In the genomic region with DNA sequence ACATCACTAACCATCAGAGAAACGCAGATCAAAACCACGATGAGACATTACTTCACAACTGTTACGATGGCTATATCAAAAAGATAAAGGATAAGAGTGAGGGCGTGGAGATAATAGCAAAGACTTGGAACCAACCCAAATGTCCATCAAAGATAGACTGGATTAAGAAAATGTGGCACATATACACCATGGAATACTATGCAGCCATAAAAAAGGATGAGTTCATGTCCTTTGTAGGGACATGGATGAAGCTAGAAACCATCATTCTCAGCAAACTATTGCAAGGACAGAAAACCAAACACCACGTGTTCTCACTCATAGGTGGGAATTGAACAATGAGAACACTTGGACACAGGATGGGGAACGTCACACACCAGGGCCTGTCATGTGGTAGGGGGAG, we compare ENCODE assay signal across 20 cellular contexts. TPM values are rescaled to one million over a fixed set of nuclear protein-coding genes. Genes with fewer than 3 reads are reported as not detected.
"Had no signal": no experiment of that assay in that cellular context is flagged by ENCODE, and none has a peak within 500 bp of the region (broad histone marks: within the 10 kb centered on the region; RNA-seq: fewer than 3 reads in every experiment).

No MANE protein-coding gene starts in this region.

RNA-seq across cellular contexts. Expression of a gene that starts 8.8 kb away (rescaled TPM):
- total RNA-seq: activated naive CD4-positive, alpha-beta T cell treated with anti-CD3 and anti-CD28 coated beads for 36 hours; activated naive CD4-positive, alpha-beta T cell treated with anti-CD3 and anti-CD28 coated beads, Interleukin-2, amount 50 U/mL, for 72 hours; activated naive CD8-positive, alpha-beta T cell treated with anti-CD3 and anti-CD28 coated beads for 36 hours; activated naive CD8-positive, alpha-beta T cell treated with anti-CD3 and anti-CD28 coated beads, Interleukin-2, amount 10 ng/mL, durations not matched to agents 7 days and 5 days; activated T-cell treated with anti-CD3 and anti-CD28 coated beads, Interleukin-2, amount 50 U/mL, for 4 hours; activated T-cell treated with anti-CD3 and anti-CD28 coated beads, Interleukin-2, amount 50 U/mL, for 72 hours; activated T-helper 1 cell treated with anti-CD3 and anti-CD28 coated beads, Interleukin-12 subunit alpha, Interleukin-12 subunit beta, Interleukin-2, Interleukin-4 antibody, amounts not matched to agents 30 ng/mL and 10 ng/mL and 1 ng/mL, durations not matched to agents 14 hours and 24 hours and 36 hours; activated T-helper 17 cell treated with anti-CD3 and anti-CD28 coated beads, Interleukin-2, amount 50 U/mL, for 72 hours; activated T-helper 2 cell treated with anti-CD3 and anti-CD28 coated beads, Interferon-gamma antibody, Interleukin-2, Interleukin-4, amounts not matched to agents 10 μg/mL and 5 μg/mL and 100 μg/mL, durations not matched to agents 14 hours and 24 hours and 36 hours; adrenal gland; aorta; ascending aorta; astrocyte; body of pancreas; bronchial epithelial cell; cardiac muscle cell; cardiac septum; chondrocyte had no signal
- polyA plus RNA-seq: adrenal gland, aorta, cardiac muscle cell had no signal

RNA-seq across cellular contexts. Expression of a gene that starts 31.9 kb away (rescaled TPM):
- total RNA-seq: activated naive CD4-positive, alpha-beta T cell treated with anti-CD3 and anti-CD28 coated beads for 36 hours; activated naive CD4-positive, alpha-beta T cell treated with anti-CD3 and anti-CD28 coated beads, Interleukin-2, amount 50 U/mL, for 72 hours; activated naive CD8-positive, alpha-beta T cell treated with anti-CD3 and anti-CD28 coated beads for 36 hours; activated naive CD8-positive, alpha-beta T cell treated with anti-CD3 and anti-CD28 coated beads, Interleukin-2, amount 10 ng/mL, durations not matched to agents 7 days and 5 days; activated T-cell treated with anti-CD3 and anti-CD28 coated beads, Interleukin-2, amount 50 U/mL, for 72 hours; activated T-helper 1 cell treated with anti-CD3 and anti-CD28 coated beads, Interleukin-12 subunit alpha, Interleukin-12 subunit beta, Interleukin-2, Interleukin-4 antibody, amounts not matched to agents 30 ng/mL and 10 ng/mL and 1 ng/mL, durations not matched to agents 14 hours and 24 hours and 36 hours; activated T-helper 17 cell treated with anti-CD3 and anti-CD28 coated beads, Interleukin-2, amount 50 U/mL, for 72 hours; ascending aorta; astrocyte; body of pancreas; breast epithelium; bronchial epithelial cell; cardiac muscle cell; cardiac septum; chondrocyte had no signal
- polyA plus RNA-seq: adipose tissue, adrenal gland, aorta, cardiac muscle cell had no signal
